In the genomic region with DNA sequence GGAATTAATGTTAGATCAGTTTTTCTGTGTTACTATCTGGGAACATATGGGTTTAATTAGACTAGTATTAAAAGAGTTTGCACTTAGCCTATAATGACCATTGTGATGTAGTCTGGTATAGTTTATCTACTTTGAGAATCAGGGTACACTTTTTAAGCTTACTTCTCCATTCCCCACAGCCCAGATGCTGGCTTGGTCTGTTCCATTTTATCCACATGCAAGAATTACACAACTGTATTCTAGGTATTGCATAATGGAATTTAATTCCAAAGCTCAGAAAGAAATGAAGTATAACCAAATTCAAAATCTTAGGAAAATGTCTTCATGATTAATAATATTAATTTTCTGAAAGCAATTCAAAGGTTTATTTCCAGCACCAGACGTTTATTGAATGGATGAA, we compare ENCODE assay signal across 21 cellular contexts.
"Had no signal": no experiment of that assay in that cellular context is flagged by ENCODE, and none has a peak within 500 bp of the region (broad histone marks: within the 10 kb centered on the region; RNA-seq: fewer than 3 reads in every experiment).

No MANE protein-coding gene starts in this region.

- H3K4me1 ChIP-seq: psoas muscle, sigmoid colon, testis, tibial nerve, upper lobe of right lung, vagina had no signal

- H3K4me3 ChIP-seq: coronary artery, dorsolateral prefrontal cortex, hepatocyte, psoas muscle, sigmoid colon, skin epidermis, testis, tibial nerve, upper lobe of right lung, vagina had no signal

- H3K36me3 ChIP-seq: sigmoid colon, tibial nerve, upper lobe of right lung, vagina had no signal

- H3K27me3 ChIP-seq: dorsolateral prefrontal cortex, hepatocyte, sigmoid colon, testis, tibial nerve, upper lobe of right lung, vagina had no signal

- H3K9me3 ChIP-seq: psoas muscle, sigmoid colon, testis, tibial nerve, upper lobe of right lung, vagina had no signal

- H3K27ac ChIP-seq: coronary artery, dorsolateral prefrontal cortex, hepatocyte, psoas muscle, sigmoid colon, skin epidermis, testis, tibial nerve, upper lobe of right lung, vagina had no signal

- DNase-seq: dorsolateral prefrontal cortex; effector CD8-positive, alpha-beta T cell; foreskin melanocyte; head of caudate nucleus; kidney glomerular epithelial cell; naive thymus-derived CD4-positive, alpha-beta T cell; nephron progenitor cell; psoas muscle; retina; sigmoid colon; stimulated activated CD4-positive, alpha-beta T cell treated with anti-CD3 and anti-CD28 coated beads, Interleukin-2, amount 100 ng/mL, for 24 hours; stimulated activated CD4-positive, alpha-beta T cell treated with anti-CD3 and anti-CD28 coated beads, Interleukin-4, amount 100 ng/mL, for 4 hours; stimulated activated naive B cell treated with anti-CD40 and anti-IgM and Interleukin-4, amounts not matched to agents 10 μg/mL and 1 μg/mL and 100 μg/mL, for 72 hours; stimulated activated naive CD8-positive, alpha-beta T cell treated with anti-CD3 and anti-CD28 coated beads, Interleukin-15, amount 100 ng/mL, for 72 hours; testis; upper lobe of right lung had no signal
